Comparison of ENCODE assay signal across 17 cellular contexts in the genomic region with DNA sequence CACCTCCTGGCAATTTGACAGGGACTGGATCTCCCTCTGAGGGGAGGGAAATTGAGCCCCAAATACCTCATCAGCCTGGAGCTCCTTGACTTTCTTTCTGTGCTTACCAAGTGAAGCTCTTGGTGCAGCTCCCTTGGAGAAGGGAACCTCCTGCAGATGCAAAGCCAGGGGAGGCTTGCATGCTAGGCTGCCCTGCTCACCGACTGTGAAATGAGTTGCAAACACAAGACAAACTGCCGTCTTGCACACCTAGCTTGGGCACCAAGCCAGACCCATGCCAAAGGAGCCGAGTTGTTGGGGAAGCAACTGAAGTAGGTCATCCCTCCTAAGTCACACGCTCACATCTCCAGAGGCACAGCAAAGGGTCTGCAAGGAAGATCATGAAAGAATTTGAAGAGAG.
DNase-seq lines count a peak whose midpoint lies in the region; ATAC-seq and TF ChIP-seq lines count a peak whose summit lies in the region.
"Had no signal": no experiment of that assay in that cellular context is flagged by ENCODE, and none has a peak within 500 bp of the region (broad histone marks: within the 10 kb centered on the region; RNA-seq: fewer than 3 reads in every experiment).

No MANE protein-coding gene starts in this region.

- TF ChIP-seq CTCF in SU-DHL-6 (IDR thresholded peaks at IDR 0.05; ENCODE audit: insufficient read depth, low read length, poor library complexity, severe bottlenecking) (no peak), lower lobe of right lung (IDR thresholded peaks at IDR 0.05) (no peak)

- no peak overlapping the region for H3K4me3 ChIP-seq in BLaER1 treated with 17β-estradiol and CSF1 and Interleukin-3, amounts not matched to agents 10 nM and 100 nM
- H3K4me3 ChIP-seq in SU-DHL-6 (ENCODE audit: insufficient read depth, low read length, poor library complexity, severe bottlenecking) (no peak overlapping the region), lower lobe of right lung (no peak overlapping the region)
- H3K4me3 ChIP-seq: MG63, SK-N-MC had no signal

- H3K9ac ChIP-seq in BLaER1 treated with 17β-estradiol and CSF1 and Interleukin-3, amounts not matched to agents 10 nM and 100 nM, result no peak overlapping the region
- H3K9ac ChIP-seq in SU-DHL-6 (ENCODE audit: low read length), result no peak overlapping the region

- no peaks in the 10 kb centered on the region for H3K27me3 ChIP-seq in BLaER1 treated with 17β-estradiol and CSF1 and Interleukin-3, amounts not matched to agents 10 nM and 100 nM
- H3K27me3 ChIP-seq in SU-DHL-6 (ENCODE audit: low read length) (no peaks in the 10 kb centered on the region), lower lobe of right lung (ENCODE audit: low read depth) (no peaks in the 10 kb centered on the region)
- H3K27me3 ChIP-seq: MG63 had no signal

- no peak overlapping the region for H2AFZ ChIP-seq in SU-DHL-6 (ENCODE audit: low read depth, low read length, severe bottlenecking)

- DNase-seq in kidney tubule cell (ENCODE audit: low spot score), result peak; percentile 87
- no peak for DNase-seq in activated CD4-positive, alpha-beta T cell treated with anti-CD3 and anti-CD28 coated beads, Interleukin-2, amount 50 U/mL, for 4 hours
- DNase-seq in lower lobe of right lung, result no peak
- DNase-seq in sciatic nerve (ENCODE audit: low spot score), result no peak
- DNase-seq: EL, MG63, NCI-H1105 treated with DMSO at 0.1 percent for 48 hours, NCI-H1694 treated with DMSO at 0.1 percent for 48 hours, NCI-H446 treated with DMSO at 0.1 percent for 48 hours, NCI-H748 treated with DMSO at 0.1 percent for 48 hours, PC-3 had no signal

- H4K20me1 ChIP-seq in BLaER1 treated with 17β-estradiol and CSF1 and Interleukin-3, amounts not matched to agents 10 nM and 100 nM, result no peaks in the 10 kb centered on the region
- no peaks in the 10 kb centered on the region for H4K20me1 ChIP-seq in SU-DHL-6 (ENCODE audit: low read depth, low read length)

- H3K4me2 ChIP-seq in BLaER1 treated with 17β-estradiol and CSF1 and Interleukin-3, amounts not matched to agents 10 nM and 100 nM, result peak overlapping the region in 9 of 11 experiments; percentile 16 to 61 (median 33); a peak in 15 of 22 replicates
- H3K4me2 ChIP-seq in SU-DHL-6 (ENCODE audit: low read depth, low read length, poor library complexity, severe bottlenecking), result peak overlapping the region; percentile 44

- peaks cover 0 to 5% (median 0%) of the 10 kb centered on the region in 11 experiments; a peak in 1 of 22 replicates for H3K36me3 ChIP-seq in BLaER1 treated with 17β-estradiol and CSF1 and Interleukin-3, amounts not matched to agents 10 nM and 100 nM
- H3K36me3 ChIP-seq in SU-DHL-6 (ENCODE audit: low read length) (peaks cover 4% of the 10 kb centered on the region; the same call in 1 of the 2 replicates), lower lobe of right lung (no peaks in the 10 kb centered on the region)
- H3K36me3 ChIP-seq: MG63 had no signal

- H3K79me2 ChIP-seq in SU-DHL-6 (ENCODE audit: insufficient read depth, low read length), result no peaks in the 10 kb centered on the region

- ATAC-seq in HG02852 (IDR thresholded peaks at IDR 0.05; ENCODE audit: unreplicated experiment) (peak; percentile 37), GM21367 (IDR thresholded peaks at IDR 0.05; ENCODE audit: unreplicated experiment) (no peak), lower lobe of right lung (no peak), sciatic nerve (no peak)
- ATAC-seq: PC-3 had no signal

- intact Hi-C loops in lower lobe of right lung (cut with DNase I) (no loop called here), sciatic nerve (cut with DNase I) (no loop called here)

- H3K27ac ChIP-seq in BLaER1 treated with 17β-estradiol and CSF1 and Interleukin-3, amounts not matched to agents 10 nM and 100 nM, result no peak overlapping the region
- peak overlapping the region; percentile 58 for H3K27ac ChIP-seq in SU-DHL-6 (ENCODE audit: low read depth, low read length)
- no peak overlapping the region for H3K27ac ChIP-seq in lower lobe of right lung
- H3K27ac ChIP-seq: C4-2B, SK-N-MC had no signal

- peaks cover 22 to 60% (median 30%) of the 10 kb centered on the region in 10 experiments for H3K4me1 ChIP-seq in BLaER1 treated with 17β-estradiol and CSF1 and Interleukin-3, amounts not matched to agents 10 nM and 100 nM
- H3K4me1 ChIP-seq in lower lobe of right lung, result no peaks in the 10 kb centered on the region

- H3K9me3 ChIP-seq in BLaER1 treated with 17β-estradiol and CSF1 and Interleukin-3, amounts not matched to agents 10 nM and 100 nM (replicated peaks in 1 of 11), result peaks cover 21 to 46% (median 36%) of the 10 kb centered on the region in 11 experiments; a peak in 20 of 22 replicates
- H3K9me3 ChIP-seq in SU-DHL-6 (ENCODE audit: insufficient read depth, low read length), result no peaks in the 10 kb centered on the region
- no peaks in the 10 kb centered on the region for H3K9me3 ChIP-seq in lower lobe of right lung
- H3K9me3 ChIP-seq: MG63 had no signal

- no peaks in the 10 kb centered on the region for H3K9me2 ChIP-seq in SU-DHL-6 (replicated peaks; ENCODE audit: insufficient read depth, low read length)

- H3F3A ChIP-seq in SU-DHL-6 (ENCODE audit: insufficient read depth), result peaks cover 12% of the 10 kb centered on the region; the same call in 1 of the 2 replicates
